In the genomic region with DNA sequence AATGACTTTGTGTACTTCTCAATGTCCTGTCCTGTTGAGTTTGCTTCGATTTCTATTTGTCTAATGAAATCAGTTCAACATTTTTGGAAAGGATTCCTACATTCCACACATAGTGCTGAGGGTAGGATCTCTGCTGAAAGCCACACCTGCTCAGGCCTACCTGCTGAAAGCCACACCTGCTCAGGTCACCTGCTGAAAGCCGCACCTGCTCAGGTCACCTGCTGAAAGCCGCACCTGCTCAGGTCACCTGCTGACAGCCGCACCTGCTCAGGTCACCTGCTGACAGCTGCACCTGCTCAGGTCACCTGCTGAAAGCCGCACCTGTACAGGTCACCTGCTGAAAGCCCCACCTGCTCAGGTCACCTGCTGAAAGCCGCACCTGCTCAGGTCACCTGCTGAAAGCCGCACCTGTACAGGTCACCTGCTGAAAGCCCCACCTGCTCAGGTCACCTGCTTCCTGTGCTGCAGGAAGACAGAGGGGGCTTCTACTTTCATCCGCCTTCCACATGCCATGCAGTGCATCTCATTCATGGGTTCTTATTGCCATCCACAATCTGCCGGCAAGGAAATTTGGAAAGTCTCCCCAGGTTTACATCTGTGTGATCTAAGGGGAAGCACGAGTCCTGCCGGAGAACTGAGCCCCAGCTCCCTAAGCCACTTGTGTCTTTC, we compare ENCODE assay signal across 2 cellular contexts.
TF ChIP-seq lines count a peak whose summit lies in the region.

No MANE protein-coding gene starts in this region.

TF ChIP-seq in WTC11, 78 proteins besides CTCF, POLR2A, EP300 and RAD21:
- TF ChIP-seq, protein P1, sequence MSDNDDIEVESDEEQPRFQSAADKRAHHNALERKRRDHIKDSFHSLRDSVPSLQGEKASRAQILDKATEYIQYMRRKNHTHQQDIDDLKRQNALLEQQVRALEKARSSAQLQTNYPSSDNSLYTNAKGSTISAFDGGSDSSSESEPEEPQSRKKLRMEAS (CRISPR knock-in tag; IDR thresholded peaks at IDR 0.05), result peak; percentile 36; the same call in 1 of the 2 replicates

TF ChIP-seq in H1, 55 proteins besides CTCF, POLR2A, EP300 and RAD21:
- TF ChIP-seq, protein P1 (IDR thresholded peaks at IDR 0.05), result peak; percentile 62; the same call in 1 of the 2 replicates
- TF ChIP-seq USF2 (IDR thresholded peaks at IDR 0.05; ENCODE audit: low read length) (peak; percentile 21; the same call in 1 of the 2 replicates), TCF12 (IDR thresholded peaks at IDR 0.05; ENCODE audit: low read depth, low read length) (peak; percentile 95)
- TF ChIP-seq, protein P2, sequence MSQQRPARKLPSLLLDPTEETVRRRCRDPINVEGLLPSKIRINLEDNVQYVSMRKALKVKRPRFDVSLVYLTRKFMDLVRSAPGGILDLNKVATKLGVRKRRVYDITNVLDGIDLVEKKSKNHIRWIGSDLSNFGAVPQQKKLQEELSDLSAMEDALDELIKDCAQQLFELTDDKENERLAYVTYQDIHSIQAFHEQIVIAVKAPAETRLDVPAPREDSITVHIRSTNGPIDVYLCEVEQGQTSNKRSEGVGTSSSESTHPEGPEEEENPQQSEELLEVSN (IDR thresholded peaks at IDR 0.05), result peak; percentile 45; the same call in 1 of the 2 replicates
TF ChIP-seq in H1: peak in this region for 4; not testable (repeated sequence) for 51.
